In genomic region chr16:60636117-60636516, GRCh38 we compare ENCODE assay signal across 14 cellular contexts.
"Had no signal": no experiment of that assay in that cellular context is flagged by ENCODE, and none has a peak within 500 bp of the region (broad histone marks: within the 10 kb centered on the region; RNA-seq: fewer than 3 reads in every experiment).

No MANE protein-coding gene starts in this region.

- FAIRE-seq: frontal cortex, TTC549 had no signal

- H3K36me3 ChIP-seq: sigmoid colon, spleen had no signal

- H3K4me1 ChIP-seq: sigmoid colon, spleen had no signal

- DNase-seq: activated B cell treated with CpG ODN at 0.5 μM for 24 hours; activated CD4-positive, alpha-beta T cell treated with anti-CD3 and anti-CD28 coated beads, Interleukin-2, amount 10 ng/mL, durations not matched to agents 7 days and 5 days; activated gamma-delta T cell treated with Interleukin-2 at 50 U/mL for 16 hours; activated naive CD8-positive, alpha-beta T cell treated with anti-CD3 and anti-CD28 coated beads, Interleukin-2, amount 10 ng/mL, durations not matched to agents 7 days and 5 days; effector CD8-positive, alpha-beta T cell; head of caudate nucleus; sigmoid colon; spleen; SW 1271 had no signal

- H3K4me3 Mint-ChIP-seq: activated B cell treated with CpG ODN at 0.5 μM for 24 hours; activated CD4-positive, alpha-beta T cell treated with anti-CD3 and anti-CD28 coated beads, Interleukin-2, amount 10 ng/mL, durations not matched to agents 7 days and 5 days; activated naive CD8-positive, alpha-beta T cell treated with anti-CD3 and anti-CD28 coated beads, Interleukin-2, amount 10 ng/mL, durations not matched to agents 7 days and 5 days; brain; mesothelial cell of epicardium; stimulated activated naive CD8-positive, alpha-beta T cell treated with anti-CD3 and anti-CD28 coated beads, Interleukin-15, Interleukin-2, amounts not matched to agents 100 ng/mL and 50 ng/mL, for 24 hours had no signal

- H3K4me1 Mint-ChIP-seq: activated B cell treated with CpG ODN at 0.5 μM for 24 hours; activated CD4-positive, alpha-beta T cell treated with anti-CD3 and anti-CD28 coated beads, Interleukin-2, amount 10 ng/mL, durations not matched to agents 7 days and 5 days; activated naive CD8-positive, alpha-beta T cell treated with anti-CD3 and anti-CD28 coated beads, Interleukin-2, amount 10 ng/mL, durations not matched to agents 7 days and 5 days; brain had no signal

- H3K36me3 Mint-ChIP-seq: activated naive CD8-positive, alpha-beta T cell treated with anti-CD3 and anti-CD28 coated beads, Interleukin-2, amount 10 ng/mL, durations not matched to agents 7 days and 5 days; brain; mesothelial cell of epicardium had no signal

- H3K27ac Mint-ChIP-seq: activated B cell treated with CpG ODN at 0.5 μM for 24 hours; activated CD4-positive, alpha-beta T cell treated with anti-CD3 and anti-CD28 coated beads, Interleukin-2, amount 10 ng/mL, durations not matched to agents 7 days and 5 days; activated naive CD8-positive, alpha-beta T cell treated with anti-CD3 and anti-CD28 coated beads, Interleukin-2, amount 10 ng/mL, durations not matched to agents 7 days and 5 days; brain; mesothelial cell of epicardium; stimulated activated naive CD8-positive, alpha-beta T cell treated with anti-CD3 and anti-CD28 coated beads, Interleukin-15, Interleukin-2, amounts not matched to agents 100 ng/mL and 50 ng/mL, for 24 hours had no signal

- H3K4me3 ChIP-seq: sigmoid colon, spleen had no signal

- H3K27me3 ChIP-seq: sigmoid colon, spleen had no signal

- H3K27ac ChIP-seq: sigmoid colon, spleen had no signal

- H3K27me3 Mint-ChIP-seq: activated B cell treated with CpG ODN at 0.5 μM for 24 hours; activated CD4-positive, alpha-beta T cell treated with anti-CD3 and anti-CD28 coated beads, Interleukin-2, amount 10 ng/mL, durations not matched to agents 7 days and 5 days; activated naive CD8-positive, alpha-beta T cell treated with anti-CD3 and anti-CD28 coated beads, Interleukin-2, amount 10 ng/mL, durations not matched to agents 7 days and 5 days; brain; stimulated activated naive CD8-positive, alpha-beta T cell treated with anti-CD3 and anti-CD28 coated beads, Interleukin-15, Interleukin-2, amounts not matched to agents 100 ng/mL and 50 ng/mL, for 24 hours had no signal
